In the genomic region with DNA sequence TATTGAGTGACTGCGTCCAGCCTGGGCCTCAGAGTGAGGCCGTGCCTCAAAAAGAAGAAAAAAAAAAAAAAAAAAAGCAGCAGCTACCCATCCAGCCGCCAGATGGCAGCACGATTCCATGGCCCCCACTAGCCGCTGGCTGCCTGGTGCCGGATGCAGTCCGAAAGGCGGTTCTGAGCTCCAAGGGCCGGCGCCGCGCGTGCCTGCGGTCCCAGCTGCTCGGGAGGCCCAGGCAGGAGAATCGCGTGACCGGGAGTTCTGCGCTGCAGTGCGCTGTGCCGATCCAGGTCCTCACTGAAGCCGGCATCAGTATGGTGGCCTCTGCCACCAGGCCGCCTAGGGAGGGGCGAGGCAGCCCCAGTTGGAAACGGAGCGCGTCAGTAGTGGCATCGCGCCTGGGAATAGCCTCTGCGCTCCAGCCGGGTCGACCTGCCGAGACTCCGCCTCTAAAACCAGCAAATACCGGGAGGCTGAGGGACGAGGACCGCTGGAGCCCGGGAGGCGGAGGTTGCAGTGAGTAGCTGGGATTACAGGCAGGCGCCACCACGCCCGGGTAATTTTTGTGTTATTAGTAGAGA, we compare ENCODE assay signal across 8 cellular contexts. TPM values are rescaled to one million over a fixed set of nuclear protein-coding genes. Genes with fewer than 3 reads are reported as not detected.
DNase-seq lines count a peak whose midpoint lies in the region; ATAC-seq and TF ChIP-seq lines count a peak whose summit lies in the region.

No MANE protein-coding gene starts in this region.

- ATAC-seq in GM23338 (peak; percentile 90), GM21526 (IDR thresholded peaks at IDR 0.05; ENCODE audit: low FRiP score, unreplicated experiment) (no peak)
- ATAC-seq in activated CD8-positive, alpha-beta T cell treated with anti-CD3 and anti-CD28 coated beads for 36 hours, result peak; percentile 83

- DNase-seq in AG08396 (ENCODE audit: low spot score), result peak; percentile 90
- DNase-seq in GM23338 (ENCODE audit: low spot score), result peak; percentile 90
- peak; percentile 65 for DNase-seq in NCI-H774 (lab: John Stamatoyannopoulos, UW)
- DNase-seq in activated CD8-positive, alpha-beta T cell treated with anti-CD3 and anti-CD28 coated beads for 36 hours, result peak; percentile 74
- peak; percentile 67 for DNase-seq in effector CD4-positive, alpha-beta T cell
- peak; percentile 85 to 91 for DNase-seq in lung microvascular endothelial cell (ENCODE audit: low read depth in 2 of 2)
- peak in 2 of 3 experiments; percentile 53 to 64 for DNase-seq in stimulated activated CD4-positive, alpha-beta T cell treated with anti-CD3 and anti-CD28 coated beads, TNF-alpha, amount 100 ng/mL, for 4 hours (ENCODE audit: low read depth in 3 of 3)

- H3K27ac Mint-ChIP-seq in GM23338, result no peak overlapping the region
- no peak overlapping the region for H3K27ac Mint-ChIP-seq in activated CD8-positive, alpha-beta T cell treated with anti-CD3 and anti-CD28 coated beads for 36 hours

- H3K4me1 Mint-ChIP-seq in GM23338, result no peaks in the 10 kb centered on the region
- H3K4me1 Mint-ChIP-seq in activated CD8-positive, alpha-beta T cell treated with anti-CD3 and anti-CD28 coated beads for 36 hours (ENCODE audit: low read depth), result peaks cover 2% of the 10 kb centered on the region

- no peaks in the 10 kb centered on the region for H3K4me1 ChIP-seq in GM23338 (ENCODE audit: insufficient read depth)

- H3K79me2 ChIP-seq in GM23338 (replicated peaks; ENCODE audit: insufficient read depth), result no peaks in the 10 kb centered on the region

- TF ChIP-seq CTCF in GM23338 (conservative IDR thresholded peaks at IDR 0.05; ENCODE audit: low read depth in 2 of 2), result peak; percentile 76 to 87
- TF ChIP-seq CTCF in activated CD8-positive, alpha-beta T cell treated with anti-CD3 and anti-CD28 coated beads for 36 hours (IDR thresholded peaks at IDR 0.05), result peak; percentile 96

- H3F3A ChIP-seq in GM23338 (replicated peaks; ENCODE audit: low read depth), result no peaks in the 10 kb centered on the region

- POLR2A ChIA-PET in activated CD8-positive, alpha-beta T cell treated with anti-CD3 and anti-CD28 coated beads for 36 hours (lab: Charles Lee), result interaction anchor here (1.4 to 1.6 kb wide), 3 partner anchors 16 to 38 kb away, joined by 3 to 4 read pairs (median 3); no protein-coding TSS in a partner anchor

- H3K36me3 ChIP-seq in GM23338 (ENCODE audit: insufficient read depth), result no peaks in the 10 kb centered on the region

- no peaks in the 10 kb centered on the region for H3K36me3 Mint-ChIP-seq in GM23338 (ENCODE audit: low read depth)
- no peaks in the 10 kb centered on the region for H3K36me3 Mint-ChIP-seq in activated CD8-positive, alpha-beta T cell treated with anti-CD3 and anti-CD28 coated beads for 36 hours (ENCODE audit: low read depth)

- CTCF ChIA-PET in activated CD8-positive, alpha-beta T cell treated with anti-CD3 and anti-CD28 coated beads for 36 hours (lab: Charles Lee), result interaction anchor here (0.6 to 3.7 kb wide), 39 partner anchors 10 to 406 kb away, joined by 3 to 55 read pairs (median 5); a partner anchor contains a TSS

- H3K27me3 Mint-ChIP-seq in GM23338 (ENCODE audit: insufficient read depth, low read depth, poor library complexity), result peaks cover 9% of the 10 kb centered on the region
- H3K27me3 Mint-ChIP-seq in activated CD8-positive, alpha-beta T cell treated with anti-CD3 and anti-CD28 coated beads for 36 hours, result no peaks in the 10 kb centered on the region

- peak overlapping the region; percentile 97 for H2AFZ ChIP-seq in GM23338

- peak overlapping the region; percentile 46; the same call in 1 of the 2 replicates for H3K4me3 ChIP-seq in GM23338

- H3K27me3 ChIP-seq in GM23338 (ENCODE audit: insufficient read depth), result no peaks in the 10 kb centered on the region

- no peak overlapping the region for H3K27ac ChIP-seq in GM23338 (ENCODE audit: low read depth)

- peak overlapping the region; percentile 57 for H3K4me3 Mint-ChIP-seq in GM23338
- H3K4me3 Mint-ChIP-seq in activated CD8-positive, alpha-beta T cell treated with anti-CD3 and anti-CD28 coated beads for 36 hours, result peak overlapping the region; percentile 19

- H3K9me2 ChIP-seq in GM23338 (ENCODE audit: insufficient read depth), result no peaks in the 10 kb centered on the region

- intact Hi-C loops in activated CD8-positive, alpha-beta T cell treated with anti-CD3 and anti-CD28 coated beads for 36 hours (cut with micrococcal nuclease), result no loop called here

- no peaks in the 10 kb centered on the region for H4K20me1 ChIP-seq in GM23338 (replicated peaks; ENCODE audit: insufficient read depth)

- H3K4me2 ChIP-seq in GM23338, result peak overlapping the region; percentile 76

- no peaks in the 10 kb centered on the region for H3K9me3 Mint-ChIP-seq in GM23338
- no peaks in the 10 kb centered on the region for H3K9me3 Mint-ChIP-seq in activated CD8-positive, alpha-beta T cell treated with anti-CD3 and anti-CD28 coated beads for 36 hours

TF ChIP-seq in GM23338, 12 proteins besides CTCF, POLR2A, EP300 and RAD21 (continues in another document):
- TF ChIP-seq ZNF114 (CRISPR knock-in tag; IDR thresholded peaks at IDR 0.05), result no peak
- TF ChIP-seq NANOG (IDR thresholded peaks at IDR 0.05; ENCODE audit: borderline replicate concordance), result no peak
- TF ChIP-seq JUNB (IDR thresholded peaks at IDR 0.05; ENCODE audit: unreplicated experiment), result no peak
- TF ChIP-seq ZNF331 (CRISPR knock-in tag; IDR thresholded peaks at IDR 0.05; ENCODE audit: low read depth), result no peak
- TF ChIP-seq, protein P1, sequence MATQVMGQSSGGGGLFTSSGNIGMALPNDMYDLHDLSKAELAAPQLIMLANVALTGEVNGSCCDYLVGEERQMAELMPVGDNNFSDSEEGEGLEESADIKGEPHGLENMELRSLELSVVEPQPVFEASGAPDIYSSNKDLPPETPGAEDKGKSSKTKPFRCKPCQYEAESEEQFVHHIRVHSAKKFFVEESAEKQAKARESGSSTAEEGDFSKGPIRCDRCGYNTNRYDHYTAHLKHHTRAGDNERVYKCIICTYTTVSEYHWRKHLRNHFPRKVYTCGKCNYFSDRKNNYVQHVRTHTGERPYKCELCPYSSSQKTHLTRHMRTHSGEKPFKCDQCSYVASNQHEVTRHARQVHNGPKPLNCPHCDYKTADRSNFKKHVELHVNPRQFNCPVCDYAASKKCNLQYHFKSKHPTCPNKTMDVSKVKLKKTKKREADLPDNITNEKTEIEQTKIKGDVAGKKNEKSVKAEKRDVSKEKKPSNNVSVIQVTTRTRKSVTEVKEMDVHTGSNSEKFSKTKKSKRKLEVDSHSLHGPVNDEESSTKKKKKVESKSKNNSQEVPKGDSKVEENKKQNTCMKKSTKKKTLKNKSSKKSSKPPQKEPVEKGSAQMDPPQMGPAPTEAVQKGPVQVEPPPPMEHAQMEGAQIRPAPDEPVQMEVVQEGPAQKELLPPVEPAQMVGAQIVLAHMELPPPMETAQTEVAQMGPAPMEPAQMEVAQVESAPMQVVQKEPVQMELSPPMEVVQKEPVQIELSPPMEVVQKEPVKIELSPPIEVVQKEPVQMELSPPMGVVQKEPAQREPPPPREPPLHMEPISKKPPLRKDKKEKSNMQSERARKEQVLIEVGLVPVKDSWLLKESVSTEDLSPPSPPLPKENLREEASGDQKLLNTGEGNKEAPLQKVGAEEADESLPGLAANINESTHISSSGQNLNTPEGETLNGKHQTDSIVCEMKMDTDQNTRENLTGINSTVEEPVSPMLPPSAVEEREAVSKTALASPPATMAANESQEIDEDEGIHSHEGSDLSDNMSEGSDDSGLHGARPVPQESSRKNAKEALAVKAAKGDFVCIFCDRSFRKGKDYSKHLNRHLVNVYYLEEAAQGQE (IDR thresholded peaks at IDR 0.05; ENCODE audit: unreplicated experiment), result no peak
- TF ChIP-seq CREB1 (CRISPR knock-in tag; IDR thresholded peaks at IDR 0.05; ENCODE audit: low read depth), result no peak

RNA-seq across cellular contexts. Expression of a gene that starts 19.3 kb away (rescaled TPM):
- total RNA-seq in GM23338 (2014; rRNA removed; shearing (Covaris generic)), result 16.6 and 17.0 TPM in 2 replicates
- polyA plus RNA-seq in GM23338 (2016; fragmentation: Nextera tagmentation; extraction: Ambion mirVana), result 1.8 and 2.2 TPM in 2 replicates
- under 1 TPM; 0.20 to 0.27 TPM for total RNA-seq in activated CD8-positive, alpha-beta T cell treated with anti-CD3 and anti-CD28 coated beads for 36 hours
- 4.6 and 6.5 TPM in 2 replicates for total RNA-seq in lung microvascular endothelial cell

RNA-seq across cellular contexts. Expression of a gene that starts 24.3 kb away (rescaled TPM):
- total RNA-seq in GM23338 (2014; rRNA removed; shearing (Covaris generic)), result 78.2 and 94.0 TPM in 2 replicates
- 16.1 and 17.0 TPM in 2 replicates for polyA plus RNA-seq in GM23338 (2016; fragmentation: Nextera tagmentation; extraction: Ambion mirVana)
- 10 to 100 TPM; 11.8 to 13.4 TPM for total RNA-seq in activated CD8-positive, alpha-beta T cell treated with anti-CD3 and anti-CD28 coated beads for 36 hours
- total RNA-seq in lung microvascular endothelial cell, result 8.9 and 10.7 TPM in 2 replicates
